Comparison of ENCODE assay signal across 12 cellular contexts in the genomic region with DNA sequence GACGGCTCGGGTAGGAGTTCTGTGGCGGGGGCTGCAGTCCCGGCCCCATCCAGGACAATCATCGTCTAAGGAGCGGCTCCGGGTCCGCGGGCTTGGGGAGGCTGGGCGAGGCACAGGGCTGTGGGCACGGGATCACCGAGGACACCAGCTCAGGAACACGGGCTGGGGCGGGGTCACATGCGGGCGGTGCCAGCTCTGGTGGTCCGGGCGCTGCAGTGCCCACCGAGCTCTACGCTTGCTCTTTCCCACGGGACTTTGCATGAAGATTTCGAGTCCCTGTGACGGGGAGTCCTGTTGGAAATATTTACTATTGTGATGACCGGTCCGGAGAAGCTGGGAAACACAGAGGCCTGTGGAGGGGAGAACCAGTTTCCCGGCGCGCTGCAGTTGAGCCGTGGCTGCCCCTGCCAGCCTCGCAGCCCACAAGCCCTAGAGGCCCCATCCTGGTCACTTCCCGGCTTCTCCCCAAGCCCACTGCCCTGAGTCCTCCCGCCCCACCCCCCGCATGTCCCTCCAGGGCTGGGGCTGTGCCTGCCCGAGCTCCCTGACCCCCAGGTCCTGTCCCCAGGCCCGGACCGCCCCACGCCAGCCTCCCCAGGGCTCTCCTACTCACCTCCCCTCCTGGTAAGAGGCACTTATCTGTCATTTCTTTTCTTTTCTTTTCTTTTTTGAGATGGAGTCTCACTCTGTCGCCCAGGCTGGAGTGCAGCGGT. TPM values are rescaled to one million over a fixed set of nuclear protein-coding genes. Genes with fewer than 3 reads are reported as not detected.
A peak's percentile ranks its signal among the peaks of the same experiment; 100 is the strongest.
DNase-seq lines count a peak whose midpoint lies in the region; ATAC-seq and TF ChIP-seq lines count a peak whose summit lies in the region.
"Had no signal": no experiment of that assay in that cellular context is flagged by ENCODE, and none has a peak within 500 bp of the region (broad histone marks: within the 10 kb centered on the region; RNA-seq: fewer than 3 reads in every experiment).

No MANE protein-coding gene starts in this region.

- ATAC-seq in Panc1 (no peak), GM21825 (IDR thresholded peaks at IDR 0.05; ENCODE audit: unreplicated experiment) (no peak)

- H3K4me1 ChIP-seq in breast epithelium (peaks cover 0 to 4% of the 10 kb centered on the region in 2 donors), Panc1 (ENCODE audit: control insufficient read depth, insufficient read depth, low read length) (no peaks in the 10 kb centered on the region; the same call in 1 of the 2 replicates), iPS-15b (ENCODE audit: control insufficient read depth, insufficient read depth, low read length) (peaks cover 2% of the 10 kb centered on the region), stomach (peaks cover 7 to 22% (median 15%) of the 10 kb centered on the region in 4 donors)

- H3K27me3 ChIP-seq in breast epithelium = peaks cover 0 to 60% of the 10 kb centered on the region in 2 donors
- H3K27me3 ChIP-seq in Panc1 (ENCODE audit: control insufficient read depth, insufficient read depth, low read length) = no peaks in the 10 kb centered on the region
- H3K27me3 ChIP-seq in iPS-15b (ENCODE audit: control insufficient read depth, insufficient read depth, low read length) = peaks cover 11% of the 10 kb centered on the region
- H3K27me3 ChIP-seq in stomach = peaks cover 19 to 93% (median 77%) of the 10 kb centered on the region in 3 donors
- H3K27me3 ChIP-seq: ovary had no signal

- H3K27ac ChIP-seq in breast epithelium (no peak overlapping the region), Panc1 (ENCODE audit: low read length) (no peak overlapping the region), stomach (no peak overlapping the region)
- H3K27ac ChIP-seq: ovary had no signal

- intact Hi-C loops in breast epithelium (cut with DNase I; ENCODE audit: low total_unique reads) (no loop called here), MCF 10A (cut with micrococcal nuclease) (no loop called here), Panc1 (cut with micrococcal nuclease; ENCODE audit: unreplicated experiment) (loop anchor here (2.0 kb wide), 1 partner anchor 32 kb away; no protein-coding TSS in a partner anchor), stomach (cut with DNase I; ENCODE audit: low total_unique reads) (loop anchor here (2.0 kb wide), 1 partner anchor 36 kb away; no protein-coding TSS in a partner anchor), posterior vena cava (cut with DNase I) (loop anchor here in 1 of 2 donors (2.0 kb wide), 1 partner anchor 36 kb away; no protein-coding TSS in a partner anchor)

- in situ Hi-C loops in Panc1 (cut with HindIII; ENCODE audit: low pct_unique_long_range_greater_than_20kb, low sequenced_read_pairs) = no loop called here

- no peak for TF ChIP-seq EP300 in stomach (IDR thresholded peaks at IDR 0.05)

- TF ChIP-seq POLR2A in breast epithelium (IDR thresholded peaks at IDR 0.05) = no peak
- no peak for TF ChIP-seq POLR2A in stomach (IDR thresholded peaks at IDR 0.05)

- no peak overlapping the region for H3K9ac ChIP-seq in iPS-15b (ENCODE audit: low read depth, low read length)

- H3K36me3 ChIP-seq in breast epithelium (no peaks in the 10 kb centered on the region), Panc1 (ENCODE audit: control insufficient read depth, insufficient read depth, low read length) (no peaks in the 10 kb centered on the region), iPS-15b (ENCODE audit: control insufficient read depth, insufficient read depth, low read length) (no peaks in the 10 kb centered on the region), stomach (no peaks in the 10 kb centered on the region)
- H3K36me3 ChIP-seq: MG63, ovary had no signal

- WGBS in stomach, 5 donors = 10 to 30% (median 17%) methylated on average over 30 to 39 of the region's 39 CpGs

- H3K4me1 Mint-ChIP-seq in MCF 10A (ENCODE audit: insufficient read depth, unreplicated experiment) = peaks cover 6% of the 10 kb centered on the region

- BruUV-seq in MCF 10A (replicated peaks; lab: Mats Ljungman, UMichigan) = no TSS peak
- no TSS peak for BruUV-seq in Panc1 (replicated peaks; lab: Mats Ljungman, UMichigan)

- no peak for DNase-seq in breast epithelium (ENCODE audit: low spot score in 2 of 2)
- no peak for DNase-seq in MCF 10A (ENCODE audit: unreplicated experiment)
- no peak for DNase-seq in Panc1 (ENCODE audit: low read depth, low spot score)
- no peak for DNase-seq in stomach
- no peak for DNase-seq in stimulated activated CD4-positive, alpha-beta T cell treated with anti-CD3 and anti-CD28 coated beads, Interleukin-2, amount 100 ng/mL, for 48 hours
- DNase-seq in posterior vena cava (ENCODE audit: low spot score) = no peak

- H3K4me3 ChIP-seq in breast epithelium = peak overlapping the region in 2 of 3 donors; percentile 38 to 61
- peak overlapping the region; percentile 32 to 43; a peak in 3 of 4 replicates for H3K4me3 ChIP-seq in Panc1 (ENCODE audit: low read depth in 2 of 2, low read length in 2 of 2)
- H3K4me3 ChIP-seq in iPS-15b (ENCODE audit: low read depth, low read length) = peak overlapping the region; percentile 52
- peak overlapping the region in 3 of 4 donors; percentile 19 to 39 (median 39) for H3K4me3 ChIP-seq in stomach
- H3K4me3 ChIP-seq: MG63, ovary had no signal

- no peaks in the 10 kb centered on the region for H3K36me3 Mint-ChIP-seq in MCF 10A (ENCODE audit: insufficient read depth, unreplicated experiment)

- POLR2A ChIA-PET in MCF 10A (lab: Yijun Ruan, JAX) = no interaction called here
- POLR2A ChIA-PET in Panc1 (lab: Charles Lee) = no interaction called here

- H3K27ac Mint-ChIP-seq in MCF 10A (ENCODE audit: low read depth, unreplicated experiment) = no peak overlapping the region
- H3K27ac Mint-ChIP-seq: activated CD4-positive, alpha-beta T cell treated with anti-CD3 and anti-CD28 coated beads for 36 hours had no signal

- peaks cover 9% of the 10 kb centered on the region for H3K27me3 Mint-ChIP-seq in MCF 10A (ENCODE audit: insufficient read depth, unreplicated experiment)

- no peaks in the 10 kb centered on the region for H3K9me3 Mint-ChIP-seq in MCF 10A (ENCODE audit: unreplicated experiment)

- H3K9me3 ChIP-seq in breast epithelium = no peaks in the 10 kb centered on the region
- no peaks in the 10 kb centered on the region for H3K9me3 ChIP-seq in Panc1 (ENCODE audit: control insufficient read depth, insufficient read depth, low read depth, low read length)
- no peaks in the 10 kb centered on the region for H3K9me3 ChIP-seq in iPS-15b (ENCODE audit: control insufficient read depth, insufficient read depth, low read length)
- H3K9me3 ChIP-seq in stomach = no peaks in the 10 kb centered on the region
- H3K9me3 ChIP-seq: MG63, ovary had no signal

- no peak overlapping the region for H3K4me3 Mint-ChIP-seq in MCF 10A (ENCODE audit: unreplicated experiment)

- CTCF ChIA-PET in MCF 10A (lab: Yijun Ruan, JAX) = interaction anchor here (0.6 to 1.3 kb wide), 13 partner anchors 9 to 633 kb away, joined by 3 to 8 read pairs (median 3); no protein-coding TSS in a partner anchor
- CTCF ChIA-PET in Panc1 (lab: Charles Lee) = interaction anchor here (1.2 to 1.3 kb wide), 2 partner anchors 14 to 36 kb away, joined by 4 to 13 read pairs; no protein-coding TSS in a partner anchor

- TF ChIP-seq CTCF in breast epithelium (IDR thresholded peaks at IDR 0.05) = no peak
- TF ChIP-seq CTCF in MCF 10A (IDR thresholded peaks at IDR 0.05; ENCODE audit: unreplicated experiment) = no peak
- TF ChIP-seq CTCF in Panc1 (IDR thresholded peaks at IDR 0.05) = no peak
- TF ChIP-seq CTCF in stomach (IDR thresholded peaks at IDR 0.05) = no peak

RNA-seq across cellular contexts. Expression of gene SLC17A9, which starts 20.7 kb away (rescaled TPM):
- total RNA-seq in breast epithelium (1 to 10 TPM; 2.2 to 4.9 (median 2.7) TPM), MCF 10A (2022) (0.07 TPM in 1 of 2 replicates, not detected in the other), Panc1 (2021; ENCODE audit: unreplicated experiment) (0.28 TPM), stomach (10 to 100 TPM in 4 of 5 donors, 1 to 10 TPM in 1; 9.0 to 76.4 (median 18.7) TPM), posterior vena cava (10 to 100 TPM in 1 of 2 donors, 1 to 10 TPM in 1; 9.9 to 16.3 TPM)
- not detected for polyA plus RNA-seq in Panc1 (2012; ENCODE audit: insufficient read length)
- polyA plus RNA-seq in stomach = 1 to 10 TPM; 1.1 to 10.0 (median 5.8) TPM

RNA-seq across cellular contexts. Expression of gene BHLHE23, which starts 33.6 kb away (rescaled TPM):
- not detected for total RNA-seq in breast epithelium
- not detected in 2 replicates for total RNA-seq in MCF 10A (2022)
- total RNA-seq in Panc1 (2021; ENCODE audit: unreplicated experiment) = not detected
- polyA plus RNA-seq in Panc1 (2012; ENCODE audit: insufficient read length) = not detected
- under 1 TPM in 1 of 5 donors, not detected in 4; 0.55 TPM for total RNA-seq in stomach
- polyA plus RNA-seq in stomach = not detected
- total RNA-seq in posterior vena cava = not detected
- total RNA-seq: activated CD4-positive, alpha-beta T cell treated with anti-CD3 and anti-CD28 coated beads for 36 hours; ovary; T-helper 2 cell treated with Interferon-gamma antibody and Interleukin-4, amounts not matched to agents 100 ng/mL and 5 ng/mL, for 36 hours had no signal
- polyA plus RNA-seq: ovary had no signal

RNA-seq across cellular contexts. Expression of gene GID8, which starts 35.2 kb away (rescaled TPM):
- total RNA-seq in breast epithelium = 10 to 100 TPM; 30.2 to 36.7 (median 31.8) TPM
- total RNA-seq in MCF 10A (2022) = 31.6 and 36.4 TPM in 2 replicates
- total RNA-seq in Panc1 (2021; ENCODE audit: unreplicated experiment) = 37.3 TPM
- polyA plus RNA-seq in Panc1 (2012; ENCODE audit: insufficient read length) = 27.2 TPM
- 10 to 100 TPM; 12.3 to 39.3 (median 19.2) TPM for total RNA-seq in stomach
- polyA plus RNA-seq in stomach = 10 to 100 TPM; 10.8 to 13.6 (median 12.5) TPM
- total RNA-seq in posterior vena cava = 10 to 100 TPM; 14.9 to 20.0 TPM

RNA-seq across cellular contexts. Expression of gene DIDO1, which starts 46.9 kb away (rescaled TPM):
- 10 to 100 TPM; 59.8 to 83.1 (median 64.9) TPM for total RNA-seq in breast epithelium
- total RNA-seq in MCF 10A (2022) = 36.8 and 40.7 TPM in 2 replicates
- 57.3 TPM for total RNA-seq in Panc1 (2021; ENCODE audit: unreplicated experiment)
- polyA plus RNA-seq in Panc1 (2012; ENCODE audit: insufficient read length) = 33.9 TPM
- 100 to 1,000 TPM in 1 of 5 donors, 10 to 100 TPM in 4; 56.0 to 117 (median 74.2) TPM for total RNA-seq in stomach
- 10 to 100 TPM in 2 of 3 donors, 1 to 10 TPM in 1; 8.1 to 14.2 (median 14.1) TPM for polyA plus RNA-seq in stomach
- 10 to 100 TPM; 38.5 to 44.1 TPM for total RNA-seq in posterior vena cava

Comparison
In these comparisons a context has a peak if more than half of its experiments do, and no peak if none do; other contexts are left out.
1. intact Hi-C loops: an anchor here in Panc1 (2.0 kb wide) and stomach (2.0 kb wide); none called in breast epithelium and MCF 10A.